1 cellular context compared by ENCODE assay signal in the genomic region with DNA sequence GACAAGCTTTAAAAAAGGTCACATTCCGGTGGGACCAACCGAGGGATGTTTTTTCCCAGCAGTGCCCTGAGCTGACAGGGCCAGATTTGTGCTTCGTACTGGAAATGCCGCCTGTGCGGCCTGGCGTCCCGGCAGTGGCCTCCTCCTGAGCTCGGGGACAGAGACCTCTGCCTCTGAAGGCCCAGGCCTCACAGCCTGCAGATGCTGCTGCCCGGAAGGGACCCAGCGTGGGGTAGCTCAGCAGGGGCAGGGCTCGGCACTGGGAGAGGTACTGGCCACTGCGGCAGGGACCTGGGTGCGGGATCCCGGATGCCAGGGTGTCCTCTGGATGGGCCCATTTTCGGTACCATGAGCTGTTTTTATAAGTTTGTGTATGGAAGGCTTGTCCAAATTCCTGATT.
TF ChIP-seq lines count a peak whose summit lies in the region.

No MANE protein-coding gene starts in this region.

TF ChIP-seq in IMR-90, 13 proteins besides CTCF, POLR2A, EP300 and RAD21:
- TF ChIP-seq CHD1 (IDR thresholded peaks at IDR 0.05; ENCODE audit: low read depth, low read length) (no peak), RFX5 (IDR thresholded peaks at IDR 0.05; ENCODE audit: low read depth, low read length) (no peak)
TF ChIP-seq in IMR-90: peak in this region for 0.
